ENCODE assay signal across 1 cellular context in genomic region chr2:218418717-218419458, GRCh38.
TF ChIP-seq lines count a peak whose summit lies in the region.

Gene VIL1, plus strand, starts transcription at chr2:218419123. Its CDS starts 4,656 bp downstream, at chr2:218423779.

TF ChIP-seq in GM23338, 12 proteins besides CTCF, POLR2A, EP300 and RAD21 (continued from another document):
- TF ChIP-seq ZNF462 (CRISPR knock-in tag; IDR thresholded peaks at IDR 0.05) (no peak), EZH2 (IDR thresholded peaks at IDR 0.05; ENCODE audit: low read depth, unreplicated experiment) (no peak), STAT1 (IDR thresholded peaks at IDR 0.05; ENCODE audit: unreplicated experiment) (no peak), POLR2AphosphoS5 (IDR thresholded peaks at IDR 0.05; ENCODE audit: low read depth) (no peak), ZNF331 (CRISPR knock-in tag; IDR thresholded peaks at IDR 0.05; ENCODE audit: low read depth) (no peak), ZNF114 (CRISPR knock-in tag; IDR thresholded peaks at IDR 0.05) (no peak), EZH2phosphoT487 (IDR thresholded peaks at IDR 0.05; ENCODE audit: unreplicated experiment) (no peak), ETS1 (IDR thresholded peaks at IDR 0.05) (no peak), REST (IDR thresholded peaks at IDR 0.05; ENCODE audit: unreplicated experiment) (no peak)
